In genomic region chr16:88974080-88974479, GRCh38 we compare ENCODE assay signal across 14 cellular contexts. TPM values are rescaled to one million over a fixed set of nuclear protein-coding genes. Genes with fewer than 3 reads are reported as not detected.
"Had no signal": no experiment of that assay in that cellular context is flagged by ENCODE, and none has a peak within 500 bp of the region (broad histone marks: within the 10 kb centered on the region; RNA-seq: fewer than 3 reads in every experiment).

No MANE protein-coding gene starts in this region.

- H3K4me3 Mint-ChIP-seq: activated naive CD8-positive, alpha-beta T cell treated with anti-CD3 and anti-CD28 coated beads, Interleukin-2, amount 10 ng/mL, durations not matched to agents 7 days and 5 days; activated T-helper 1 cell treated with anti-CD3 and anti-CD28 coated beads, Interleukin-12 subunit alpha, Interleukin-12 subunit beta, Interleukin-2, Interleukin-4 antibody, amounts not matched to agents 30 ng/mL and 10 ng/mL and 1 ng/mL, durations not matched to agents 14 hours and 24 hours and 36 hours; brain; stimulated activated naive CD8-positive, alpha-beta T cell treated with anti-CD3 and anti-CD28 coated beads, Interleukin-15, amount 100 ng/mL, for 72 hours had no signal

- H3K4me1 Mint-ChIP-seq: activated naive CD8-positive, alpha-beta T cell treated with anti-CD3 and anti-CD28 coated beads, Interleukin-2, amount 10 ng/mL, durations not matched to agents 7 days and 5 days had no signal

- DNase-seq: activated CD4-positive, CD25-positive, alpha-beta regulatory T cell treated with anti-CD3 and anti-CD28 coated beads, Interleukin-2, amount 50 U/mL, for 72 hours; activated naive CD8-positive, alpha-beta T cell treated with anti-CD3 and anti-CD28 coated beads, Interleukin-2, amount 10 ng/mL, durations not matched to agents 7 days and 5 days; central memory CD4-positive, alpha-beta T cell; effector CD4-positive, alpha-beta T cell; stimulated activated naive CD8-positive, alpha-beta T cell treated with anti-CD3 and anti-CD28 coated beads, Interleukin-15, amount 100 ng/mL, for 72 hours had no signal

- H3K4me3 ChIP-seq: coronary artery, esophagus muscularis mucosa, psoas muscle had no signal

- H3K36me3 Mint-ChIP-seq: activated naive CD8-positive, alpha-beta T cell treated with anti-CD3 and anti-CD28 coated beads, Interleukin-2, amount 10 ng/mL, durations not matched to agents 7 days and 5 days; brain had no signal

- H3K27ac ChIP-seq: coronary artery, esophagus muscularis mucosa, psoas muscle, upper lobe of left lung had no signal

- H3K36me3 ChIP-seq: esophagus muscularis mucosa, upper lobe of left lung had no signal

- H3K27me3 ChIP-seq: upper lobe of left lung had no signal

- H3K9me3 Mint-ChIP-seq: activated naive CD8-positive, alpha-beta T cell treated with anti-CD3 and anti-CD28 coated beads, Interleukin-2, amount 10 ng/mL, durations not matched to agents 7 days and 5 days; activated T-helper 1 cell treated with anti-CD3 and anti-CD28 coated beads, Interleukin-12 subunit alpha, Interleukin-12 subunit beta, Interleukin-2, Interleukin-4 antibody, amounts not matched to agents 30 ng/mL and 10 ng/mL and 1 ng/mL, durations not matched to agents 14 hours and 24 hours and 36 hours; stimulated activated naive CD8-positive, alpha-beta T cell treated with anti-CD3 and anti-CD28 coated beads, Interleukin-15, amount 100 ng/mL, for 72 hours had no signal

- ATAC-seq: psoas muscle, sciatic nerve had no signal

- H3K9me3 ChIP-seq: esophagus muscularis mucosa, psoas muscle, upper lobe of left lung had no signal

- H3K27ac Mint-ChIP-seq: activated naive CD8-positive, alpha-beta T cell treated with anti-CD3 and anti-CD28 coated beads, Interleukin-2, amount 10 ng/mL, durations not matched to agents 7 days and 5 days; activated T-helper 1 cell treated with anti-CD3 and anti-CD28 coated beads, Interleukin-12 subunit alpha, Interleukin-12 subunit beta, Interleukin-2, Interleukin-4 antibody, amounts not matched to agents 30 ng/mL and 10 ng/mL and 1 ng/mL, durations not matched to agents 14 hours and 24 hours and 36 hours; stimulated activated naive CD8-positive, alpha-beta T cell treated with anti-CD3 and anti-CD28 coated beads, Interleukin-15, amount 100 ng/mL, for 72 hours had no signal

- H3K4me1 ChIP-seq: psoas muscle had no signal

RNA-seq across cellular contexts. Expression of gene CBFA2T3, which starts 2.9 kb away (rescaled TPM):
- total RNA-seq: activated CD8-positive, alpha-beta memory T cell treated with anti-CD3 and anti-CD28 coated beads for 36 hours; activated T-helper 1 cell treated with anti-CD3 and anti-CD28 coated beads, Interleukin-12 subunit alpha, Interleukin-12 subunit beta, Interleukin-2, Interleukin-4 antibody, amounts not matched to agents 30 ng/mL and 10 ng/mL and 1 ng/mL, durations not matched to agents 14 hours and 24 hours and 36 hours; osteocyte had no signal
